Comparison of ENCODE assay signal across 11 cellular contexts in the genomic region with DNA sequence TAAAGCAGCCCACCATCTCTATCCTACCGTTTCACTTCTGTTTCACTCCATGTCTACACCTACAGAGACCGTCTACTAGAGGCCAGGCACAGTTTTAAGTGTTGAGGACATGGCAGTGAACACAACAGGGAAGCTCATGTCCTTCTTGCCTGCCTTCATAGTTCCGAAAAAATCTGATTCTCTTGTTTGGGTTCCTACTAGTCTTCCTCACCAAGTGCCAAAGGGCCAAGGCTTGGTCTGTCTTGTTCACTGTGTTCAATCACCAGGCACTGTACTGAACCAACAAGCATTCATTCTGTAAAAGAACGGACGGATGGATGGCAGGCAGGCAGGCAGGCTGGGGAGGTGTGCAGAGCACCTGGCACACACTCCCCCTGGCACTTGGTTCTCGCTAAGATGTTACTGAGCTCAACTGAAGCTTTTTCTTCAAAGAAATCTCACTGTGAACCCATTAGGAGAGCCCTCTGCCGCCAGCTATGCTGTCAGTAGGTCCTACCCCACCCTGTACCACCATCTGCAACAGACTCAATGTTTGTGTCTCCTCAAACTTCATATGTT. TPM values are rescaled to one million over a fixed set of nuclear protein-coding genes. Genes with fewer than 3 reads are reported as not detected.
DNase-seq lines count a peak whose midpoint lies in the region; ATAC-seq and TF ChIP-seq lines count a peak whose summit lies in the region.
"Had no signal": no experiment of that assay in that cellular context is flagged by ENCODE, and none has a peak within 500 bp of the region (broad histone marks: within the 10 kb centered on the region; RNA-seq: fewer than 3 reads in every experiment).

No MANE protein-coding gene starts in this region.

- H3K27ac ChIP-seq in heart left ventricle, result peak overlapping the region in 11 of 12 donors; percentile 4 to 96 (median 84)
- H3K27ac ChIP-seq in ascending aorta, result peak overlapping the region; percentile 83 to 95
- no peak overlapping the region for H3K27ac ChIP-seq in lower lobe of right lung
- H3K27ac ChIP-seq in transverse colon, result peak overlapping the region in 3 of 4 donors; percentile 2 to 87 (median 48)

- DNase-seq in heart left ventricle (peak in 2 of 5 donors; percentile 18 to 21), Right ventricle myocardium inferior (ENCODE audit: missing footprints) (no peak), ascending aorta (ENCODE audit: low spot score in 2 of 2) (no peak), lower lobe of right lung (no peak), transverse colon (no peak), NCI-H2081 treated with DMSO at 0.1 percent for 48 hours (lab: John Stamatoyannopoulos, UW) (no peak)
- DNase-seq: effector CD4-positive, alpha-beta T cell; NCI-H345 had no signal

- H3K27me3 ChIP-seq in heart left ventricle (no peaks in the 10 kb centered on the region), ascending aorta (no peaks in the 10 kb centered on the region), lower lobe of right lung (ENCODE audit: low read depth) (no peaks in the 10 kb centered on the region), transverse colon (no peaks in the 10 kb centered on the region)

- no peak for TF ChIP-seq POLR2A in heart left ventricle (IDR thresholded peaks at IDR 0.05)
- TF ChIP-seq POLR2A in transverse colon (IDR thresholded peaks at IDR 0.05), result no peak

- no peak for ATAC-seq in heart left ventricle
- ATAC-seq in Right ventricle myocardium inferior, result no peak
- no peak for ATAC-seq in lower lobe of right lung
- ATAC-seq in HG03135 (IDR thresholded peaks at IDR 0.05; ENCODE audit: unreplicated experiment), result no peak
- ATAC-seq in HG02678 (IDR thresholded peaks at IDR 0.05; ENCODE audit: unreplicated experiment), result no peak

- TF ChIP-seq EP300 in transverse colon (IDR thresholded peaks at IDR 0.05; ENCODE audit: low read depth), result no peak

- TF ChIP-seq CTCF in heart left ventricle (IDR thresholded peaks at IDR 0.05), result no peak
- no peak for TF ChIP-seq CTCF in ascending aorta (IDR thresholded peaks at IDR 0.05)
- TF ChIP-seq CTCF in lower lobe of right lung (IDR thresholded peaks at IDR 0.05), result no peak
- TF ChIP-seq CTCF in transverse colon (IDR thresholded peaks at IDR 0.05), result no peak

- H3K36me3 ChIP-seq in heart left ventricle (peaks cover 0 to 10% (median 0%) of the 10 kb centered on the region in 9 donors), ascending aorta (no peaks in the 10 kb centered on the region), lower lobe of right lung (no peaks in the 10 kb centered on the region), transverse colon (no peaks in the 10 kb centered on the region)
- H3K36me3 ChIP-seq: neutrophil had no signal

- intact Hi-C loops in heart left ventricle (cut with DNase I) (loop anchor here in 1 of 10 donors (5.0 kb wide), 1 partner anchor 858 kb away; the partner anchor contains the start of gene ZC3H7A), Right ventricle myocardium inferior (cut with DNase I) (loop anchor here (5.0 kb wide), 2 partner anchors 197 to 362 kb away; partner anchors contain the start of gene NUBP1), ascending aorta (cut with DNase I) (loop anchor here (10.0 kb wide), 2 partner anchors 805 to 1845 kb away; partner anchors contain the start of genes HAPSTR1 and TXNDC11), lower lobe of right lung (cut with DNase I) (no loop called here), transverse colon (cut with DNase I; ENCODE audit: low total_unique reads) (no loop called here)

- H3K9me3 ChIP-seq in heart left ventricle (no peaks in the 10 kb centered on the region), ascending aorta (no peaks in the 10 kb centered on the region), lower lobe of right lung (no peaks in the 10 kb centered on the region), transverse colon (no peaks in the 10 kb centered on the region)
- H3K9me3 ChIP-seq: neutrophil had no signal

- H3K4me1 ChIP-seq in heart left ventricle (peaks cover 15 to 84% (median 73%) of the 10 kb centered on the region in 12 donors), ascending aorta (peaks cover 13 to 64% of the 10 kb centered on the region in 2 donors), lower lobe of right lung (peaks cover 74% of the 10 kb centered on the region), transverse colon (peaks cover 44 to 81% (median 73%) of the 10 kb centered on the region in 4 donors)

- in situ Hi-C loops in transverse colon (cut with MboI; ENCODE audit: low pct_ligation_motif_present in 1 of 4, low pct_unique_long_range_greater_than_20kb in 1 of 4, low sequenced_read_pairs in 3 of 4), result loop anchor here in 2 of 4 donors (5.0 to 10.0 kb wide), 2 partner anchors 195 to 412 kb away; partner anchors contain the start of gene NUBP1 (in 1 of the 2)

- H3K4me3 ChIP-seq in heart left ventricle (peak overlapping the region in 10 of 12 donors; percentile 58 to 99 (median 84)), ascending aorta (peak overlapping the region; percentile 60 to 97), lower lobe of right lung (peak overlapping the region; percentile 64), transverse colon (peak overlapping the region in 1 of 4 donors; percentile 90)

- 74 to 84% (median 78%) methylated on average over 7 of the region's 7 CpGs for WGBS in heart left ventricle, 4 donors
- WGBS in transverse colon (ENCODE audit: low coverage in 1 of 2), 2 donors, result 86 to 92% methylated on average over 2 to 7 of the region's 7 CpGs

RNA-seq across cellular contexts. Expression of gene DEXI, which starts 2.5 kb away (rescaled TPM):
- total RNA-seq in heart left ventricle (100 to 1,000 TPM in 3 of 9 donors, 10 to 100 TPM in 6; 57.2 to 141 (median 82.4) TPM), Right ventricle myocardium inferior (121 TPM), ascending aorta (94.2 TPM), lower lobe of right lung (29.9 TPM), transverse colon (10 to 100 TPM; 36.2 to 76.4 (median 56.0) TPM)
- 100 to 1,000 TPM in 1 of 2 donors, 10 to 100 TPM in 1; 99.9 to 119 TPM for polyA plus RNA-seq in heart left ventricle

RNA-seq across cellular contexts. Expression of gene CLEC16A, which starts 4.6 kb away (rescaled TPM):
- total RNA-seq in heart left ventricle (10 to 100 TPM; 20.3 to 41.1 (median 23.7) TPM), Right ventricle myocardium inferior (23.0 TPM), ascending aorta (16.2 TPM), lower lobe of right lung (34.6 TPM), transverse colon (100 to 1,000 TPM in 2 of 4 donors, 10 to 100 TPM in 2; 38.2 to 153 (median 92.7) TPM)
- polyA plus RNA-seq in heart left ventricle, result 10 to 100 TPM; 13.8 to 28.5 TPM

Comparison
In these comparisons a context has a peak if more than half of its experiments do, and no peak if none do; other contexts are left out.
1. intact Hi-C loops: an anchor here in Right ventricle myocardium inferior (5.0 kb wide) and ascending aorta (10.0 kb wide); none called in lower lobe of right lung and transverse colon.